2 cellular contexts compared by ENCODE assay signal in genomic region chr11:108913204-108913603, GRCh38.
TF ChIP-seq lines count a peak whose summit lies in the region.

No MANE protein-coding gene starts in this region.

TF ChIP-seq in GM23338, 12 proteins besides CTCF, POLR2A, EP300 and RAD21:
- TF ChIP-seq REST (IDR thresholded peaks at IDR 0.05; ENCODE audit: unreplicated experiment) (no peak), POLR2AphosphoS5 (IDR thresholded peaks at IDR 0.05; ENCODE audit: low read depth) (no peak), ZNF331 (CRISPR knock-in tag; IDR thresholded peaks at IDR 0.05; ENCODE audit: low read depth) (no peak), STAT1 (IDR thresholded peaks at IDR 0.05; ENCODE audit: unreplicated experiment) (no peak), EZH2phosphoT487 (IDR thresholded peaks at IDR 0.05; ENCODE audit: unreplicated experiment) (no peak), NANOG (IDR thresholded peaks at IDR 0.05; ENCODE audit: borderline replicate concordance) (no peak), CREB1 (CRISPR knock-in tag; IDR thresholded peaks at IDR 0.05; ENCODE audit: low read depth) (no peak)
- TF ChIP-seq, protein P1, sequence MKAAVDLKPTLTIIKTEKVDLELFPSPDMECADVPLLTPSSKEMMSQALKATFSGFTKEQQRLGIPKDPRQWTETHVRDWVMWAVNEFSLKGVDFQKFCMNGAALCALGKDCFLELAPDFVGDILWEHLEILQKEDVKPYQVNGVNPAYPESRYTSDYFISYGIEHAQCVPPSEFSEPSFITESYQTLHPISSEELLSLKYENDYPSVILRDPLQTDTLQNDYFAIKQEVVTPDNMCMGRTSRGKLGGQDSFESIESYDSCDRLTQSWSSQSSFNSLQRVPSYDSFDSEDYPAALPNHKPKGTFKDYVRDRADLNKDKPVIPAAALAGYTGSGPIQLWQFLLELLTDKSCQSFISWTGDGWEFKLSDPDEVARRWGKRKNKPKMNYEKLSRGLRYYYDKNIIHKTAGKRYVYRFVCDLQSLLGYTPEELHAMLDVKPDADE (IDR thresholded peaks at IDR 0.05), result no peak
TF ChIP-seq in GM23338: peak in this region for 0.

TF ChIP-seq in K562, 482 proteins besides CTCF, POLR2A, EP300 and RAD21 (continued from another document):
- no peak for TF ChIP-seq ZNF668 (CRISPR knock-in tag; IDR thresholded peaks at IDR 0.05)
